Comparison of ENCODE assay signal across 8 cellular contexts in the genomic region with DNA sequence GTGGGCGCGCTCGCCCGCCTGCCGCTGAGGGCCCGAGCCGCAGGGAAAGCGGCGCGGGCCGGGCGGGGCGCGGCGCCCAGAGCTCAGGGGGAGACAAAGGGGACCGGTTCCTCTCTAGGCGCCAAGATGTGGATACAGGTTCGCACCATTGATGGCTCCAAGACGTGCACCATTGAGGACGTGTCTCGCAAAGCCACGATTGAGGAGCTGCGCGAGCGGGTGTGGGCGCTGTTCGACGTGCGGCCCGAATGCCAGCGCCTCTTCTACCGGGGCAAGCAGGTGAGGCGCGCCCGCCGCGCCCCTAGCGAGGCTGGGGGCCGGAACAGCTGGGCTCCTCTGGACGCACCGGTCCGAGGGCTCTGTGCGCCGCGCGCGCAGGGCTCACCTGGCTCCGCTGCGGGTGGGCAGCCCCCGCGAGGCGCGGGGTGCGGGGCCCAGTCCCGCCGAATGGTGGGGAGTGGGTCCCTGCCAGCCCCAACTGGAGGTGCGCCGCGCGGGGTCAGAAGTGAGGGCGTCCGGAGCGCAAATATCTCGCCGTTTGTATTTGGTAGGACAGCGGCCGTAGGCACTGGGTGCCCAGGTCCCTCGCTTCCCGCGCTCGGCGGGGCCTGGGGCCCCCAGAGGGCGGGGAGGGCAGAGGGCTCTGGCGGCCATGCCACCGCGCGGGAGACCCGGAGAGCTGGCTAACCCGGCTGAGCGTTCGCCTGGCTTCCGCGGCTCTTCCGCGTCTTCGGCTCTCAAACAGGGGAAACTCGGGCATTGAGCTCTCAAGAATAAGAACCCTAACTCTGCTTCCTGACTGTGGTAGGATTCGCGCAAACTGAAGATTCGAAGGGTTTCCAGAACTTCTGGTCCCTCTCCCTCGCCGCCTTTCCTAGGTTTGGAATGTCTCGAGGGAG. TPM values are rescaled to one million over a fixed set of nuclear protein-coding genes. Genes with fewer than 3 reads are reported as not detected.
DNase-seq lines count a peak whose midpoint lies in the region; ATAC-seq and TF ChIP-seq lines count a peak whose summit lies in the region.

No MANE protein-coding gene starts in this region.

- H3K4me3 ChIP-seq in PC-9 (peak overlapping the region; percentile 79), heart left ventricle (peak overlapping the region; percentile 66 to 98 (median 95))

- peaks cover under 1% of the 10 kb centered on the region for H3K27me3 Mint-ChIP-seq in activated naive CD4-positive, alpha-beta T cell treated with anti-CD3 and anti-CD28 coated beads, Interleukin-2, amount 10 ng/mL, durations not matched to agents 7 days and 5 days

- H3F3A ChIP-seq in PC-9 (ENCODE audit: insufficient read depth, low read depth) = no peaks in the 10 kb centered on the region

- H3K4me1 ChIP-seq in PC-9 (replicated peaks; ENCODE audit: insufficient read depth) = peaks cover 11% of the 10 kb centered on the region
- peaks cover 0 to 46% (median 16%) of the 10 kb centered on the region in 12 donors for H3K4me1 ChIP-seq in heart left ventricle

- H3K36me3 ChIP-seq in PC-9 (ENCODE audit: low read depth) = no peaks in the 10 kb centered on the region; the same call in 1 of the 2 replicates
- H3K36me3 ChIP-seq in heart left ventricle = peaks cover 0 to 4% (median 0%) of the 10 kb centered on the region in 9 donors

- H3K9me3 ChIP-seq in PC-9 (ENCODE audit: insufficient read depth, low read depth) (no peaks in the 10 kb centered on the region), heart left ventricle (no peaks in the 10 kb centered on the region)

- DNase-seq in NK-92 treated with Interleukin-12 subunit alpha and Interleukin-12 subunit beta, amount 100 ng/mL, for 24 hours (lab: John Stamatoyannopoulos, UW) = peak; percentile 48
- DNase-seq in NK-92 (lab: John Stamatoyannopoulos, UW; ENCODE audit: unreplicated experiment) (no peak), PC-9 (peak in 1 of 2 experiments; percentile 11), heart left ventricle (peak in 3 of 5 donors; percentile 28 to 68 (median 36)), posterior vena cava (ENCODE audit: low spot score) (peak; percentile 80), HPDE6-E6E7 (ENCODE audit: extremely low spot score) (no peak)
- peak; percentile 58 for DNase-seq in activated naive CD4-positive, alpha-beta T cell treated with anti-CD3 and anti-CD28 coated beads, Interleukin-2, amount 10 ng/mL, durations not matched to agents 7 days and 5 days

- H3K27me3 ChIP-seq in PC-9 (ENCODE audit: insufficient read depth, low read depth) = no peaks in the 10 kb centered on the region
- peaks cover 0 to under 1% (median 0%) of the 10 kb centered on the region in 9 donors for H3K27me3 ChIP-seq in heart left ventricle

- H3K9me2 ChIP-seq in PC-9 (ENCODE audit: insufficient read depth) = no peaks in the 10 kb centered on the region

- H3K27ac ChIP-seq in PC-9 = peak overlapping the region; percentile 5; the same call in 1 of the 2 replicates
- peak overlapping the region; percentile 69 to 98 (median 91) for H3K27ac ChIP-seq in heart left ventricle

- peaks cover 44% of the 10 kb centered on the region for H3K4me1 Mint-ChIP-seq in activated naive CD4-positive, alpha-beta T cell treated with anti-CD3 and anti-CD28 coated beads, Interleukin-2, amount 10 ng/mL, durations not matched to agents 7 days and 5 days

- peak overlapping the region; percentile 81 for H3K4me3 Mint-ChIP-seq in activated naive CD4-positive, alpha-beta T cell treated with anti-CD3 and anti-CD28 coated beads, Interleukin-2, amount 10 ng/mL, durations not matched to agents 7 days and 5 days

- H4K20me1 ChIP-seq in PC-9 (ENCODE audit: insufficient read depth) = peaks cover 26% of the 10 kb centered on the region

- POLR2A ChIA-PET in PC-9 (lab: Charles Lee; ENCODE audit: unreplicated experiment) = interaction anchor here (0.6 to 0.7 kb wide), 2 partner anchors 283 to 398 kb away, joined by 4 to 9 read pairs; a partner anchor contains a TSS

- H3K9me3 Mint-ChIP-seq in activated naive CD4-positive, alpha-beta T cell treated with anti-CD3 and anti-CD28 coated beads, Interleukin-2, amount 10 ng/mL, durations not matched to agents 7 days and 5 days = no peaks in the 10 kb centered on the region

- 0 to 1% (median 0%) methylated on average over 51 to 93 of the region's 93 CpGs for WGBS in heart left ventricle, 4 donors

- H3K27ac Mint-ChIP-seq in activated naive CD4-positive, alpha-beta T cell treated with anti-CD3 and anti-CD28 coated beads, Interleukin-2, amount 10 ng/mL, durations not matched to agents 7 days and 5 days = peak overlapping the region; percentile 91

- TF ChIP-seq POLR2A in heart left ventricle (IDR thresholded peaks at IDR 0.05) = no peak

- no TSS peak for BruUV-seq in PC-9 (replicated peaks; lab: Mats Ljungman, UMichigan)

- peak; percentile 12 for ATAC-seq in HG03039 (IDR thresholded peaks at IDR 0.05; ENCODE audit: unreplicated experiment)
- ATAC-seq in heart left ventricle = peak in 2 of 4 donors; percentile 10 to 19

- peak overlapping the region; percentile 80 for H3K4me2 ChIP-seq in PC-9

- H3K79me2 ChIP-seq in PC-9 (ENCODE audit: low read depth) = peaks cover 52% of the 10 kb centered on the region

- H3K36me3 Mint-ChIP-seq in activated naive CD4-positive, alpha-beta T cell treated with anti-CD3 and anti-CD28 coated beads, Interleukin-2, amount 10 ng/mL, durations not matched to agents 7 days and 5 days = peaks cover 34% of the 10 kb centered on the region

- intact Hi-C loops in PC-9 (cut with micrococcal nuclease; ENCODE audit: unreplicated experiment) = loop anchor here (5.0 kb wide), 1 partner anchor 344 kb away; a partner anchor contains a TSS
- intact Hi-C loops in heart left ventricle (cut with DNase I) = loop anchor here in 4 of 10 donors (2.0 to 10.0 kb wide), 6 partner anchors 39 to 344 kb away; a partner anchor contains a TSS
- intact Hi-C loops in posterior vena cava (cut with DNase I) = no loop called here

- CTCF ChIA-PET in PC-9 (lab: Charles Lee) = no interaction called here
- CTCF ChIA-PET in activated naive CD4-positive, alpha-beta T cell treated with anti-CD3 and anti-CD28 coated beads, Interleukin-2, amount 10 ng/mL, durations not matched to agents 7 days and 5 days (lab: Charles Lee) = interaction anchor here (1.1 to 3.4 kb wide), 5 partner anchors 13 to 265 kb away, joined by 3 to 9 read pairs (median 4); no protein-coding TSS in a partner anchor

- peak overlapping the region; percentile 77; the same call in 1 of the 2 replicates for H2AFZ ChIP-seq in PC-9

- no peak for TF ChIP-seq CTCF in PC-9 (conservative IDR thresholded peaks at IDR 0.05)
- no peak for TF ChIP-seq CTCF in heart left ventricle (IDR thresholded peaks at IDR 0.05)

RNA-seq across cellular contexts. Expression of a gene that starts 0.6 kb away (rescaled TPM):
- total RNA-seq in PC-9 (2021) (32.6 and 40.9 TPM in 2 replicates), heart left ventricle (10 to 100 TPM; 12.2 to 20.6 (median 17.1) TPM), posterior vena cava (10 to 100 TPM; 36.2 to 41.0 TPM)
- polyA plus RNA-seq in heart left ventricle = 10 to 100 TPM in 1 of 2 donors, 1 to 10 TPM in 1; 6.4 to 11.6 TPM

Comparison
In these comparisons a context has a peak if more than half of its experiments do, and no peak if none do; other contexts are left out.
1. DNase-seq: peak in NK-92 treated with Interleukin-12 subunit alpha and Interleukin-12 subunit beta, amount 100 ng/mL, for 24 hours (single experiment), activated naive CD4-positive, alpha-beta T cell treated with anti-CD3 and anti-CD28 coated beads, Interleukin-2, amount 10 ng/mL, durations not matched to agents 7 days and 5 days (single experiment), heart left ventricle (3 of 5) and posterior vena cava (single experiment); none in NK-92 (single experiment) and HPDE6-E6E7 (single experiment).